In genomic region chr17:51154176-51154575, GRCh38 we compare ENCODE assay signal across 8 cellular contexts. TPM values are rescaled to one million over a fixed set of nuclear protein-coding genes. Genes with fewer than 3 reads are reported as not detected.
DNase-seq lines count a peak whose midpoint lies in the region; ATAC-seq and TF ChIP-seq lines count a peak whose summit lies in the region.

No MANE protein-coding gene starts in this region.

- CTCF ChIA-PET in activated CD4-positive, alpha-beta memory T cell treated with anti-CD3 and anti-CD28 coated beads, Interleukin-2, amount 10 ng/mL, durations not matched to agents 7 days and 5 days (lab: Charles Lee): interaction anchor here (0.7 to 3.9 kb wide), 3 partner anchors 34 to 371 kb away, joined by 3 to 103 read pairs (median 3); partner anchors contain the start of gene SPAG9
- CTCF ChIA-PET in activated CD4-positive, alpha-beta memory T cell treated with anti-CD3 and anti-CD28 coated beads for 36 hours (lab: Charles Lee): interaction anchor here (1.2 to 4.3 kb wide), 6 partner anchors 10 to 152 kb away, joined by 4 to 124 read pairs (median 22); partner anchors contain the start of genes NME2 and SPAG9

- no peak for TF ChIP-seq EP300 in transverse colon (IDR thresholded peaks at IDR 0.05; ENCODE audit: low read depth)

- no peaks in the 10 kb centered on the region for H3K9me3 ChIP-seq in transverse colon

- in situ Hi-C loops in transverse colon (cut with MboI; ENCODE audit: low pct_ligation_motif_present in 1 of 4, low pct_unique_long_range_greater_than_20kb in 1 of 4, low sequenced_read_pairs in 3 of 4): loop anchor here (5.0 to 25.0 kb wide), 3 partner anchors 149 to 292 kb away; partner anchors contain the start of gene TOB1 (in 2 of the 4)

- 5 to 8% methylated on average over 2 to 6 of the region's 6 CpGs for WGBS in transverse colon (ENCODE audit: low coverage in 1 of 2), 2 donors

- no peak for TF ChIP-seq POLR2A in transverse colon (IDR thresholded peaks at IDR 0.05)

- peaks cover 9 to 24% (median 22%) of the 10 kb centered on the region in 4 donors for H3K4me1 ChIP-seq in transverse colon

- H3K27me3 Mint-ChIP-seq in activated CD4-positive, alpha-beta memory T cell treated with anti-CD3 and anti-CD28 coated beads, Interleukin-2, amount 10 ng/mL, durations not matched to agents 7 days and 5 days: no peaks in the 10 kb centered on the region
- no peaks in the 10 kb centered on the region for H3K27me3 Mint-ChIP-seq in activated CD4-positive, alpha-beta memory T cell treated with anti-CD3 and anti-CD28 coated beads for 36 hours

- no peak for ATAC-seq in GM21717 (IDR thresholded peaks at IDR 0.05; ENCODE audit: unreplicated experiment)

- no peaks in the 10 kb centered on the region for H3K36me3 ChIP-seq in transverse colon

- no peaks in the 10 kb centered on the region for H3K27me3 ChIP-seq in transverse colon

- peak overlapping the region; percentile 85 to 91 (median 88) for H3K27ac ChIP-seq in transverse colon

- peaks cover 18% of the 10 kb centered on the region for H3K36me3 Mint-ChIP-seq in activated CD4-positive, alpha-beta memory T cell treated with anti-CD3 and anti-CD28 coated beads, Interleukin-2, amount 10 ng/mL, durations not matched to agents 7 days and 5 days (ENCODE audit: low read depth)
- H3K36me3 Mint-ChIP-seq in activated CD4-positive, alpha-beta memory T cell treated with anti-CD3 and anti-CD28 coated beads for 36 hours: peaks cover 21% of the 10 kb centered on the region

- intact Hi-C loops in activated CD4-positive, alpha-beta memory T cell treated with anti-CD3 and anti-CD28 coated beads for 36 hours (cut with micrococcal nuclease): loop anchor here (5.0 kb wide), 1 partner anchor 302 kb away; no protein-coding TSS in a partner anchor
- intact Hi-C loops in transverse colon (cut with DNase I; ENCODE audit: low total_unique reads): loop anchor here (5.0 kb wide), 1 partner anchor 152 kb away; no protein-coding TSS in a partner anchor

- no peaks in the 10 kb centered on the region for H3K9me3 Mint-ChIP-seq in activated CD4-positive, alpha-beta memory T cell treated with anti-CD3 and anti-CD28 coated beads, Interleukin-2, amount 10 ng/mL, durations not matched to agents 7 days and 5 days
- H3K9me3 Mint-ChIP-seq in activated CD4-positive, alpha-beta memory T cell treated with anti-CD3 and anti-CD28 coated beads for 36 hours: no peaks in the 10 kb centered on the region

- H3K4me3 ChIP-seq in transverse colon: peak overlapping the region; percentile 27 to 63 (median 42)

- no peak for TF ChIP-seq CTCF in transverse colon (IDR thresholded peaks at IDR 0.05)

- peak; percentile 18 for DNase-seq in activated CD4-positive, alpha-beta memory T cell treated with anti-CD3 and anti-CD28 coated beads, Interleukin-2, amount 10 ng/mL, durations not matched to agents 7 days and 5 days
- no peak for DNase-seq in activated CD4-positive, alpha-beta memory T cell treated with anti-CD3 and anti-CD28 coated beads for 36 hours
- DNase-seq in SW480 (ENCODE audit: low spot score) (peak; percentile 14), islet precursor cell (peak; percentile 55), transverse colon (no peak), NCI-H1092 treated with DMSO at 0.1 percent for 48 hours (lab: John Stamatoyannopoulos, UW) (no peak), GM19238 (ENCODE audit: insufficient read length, low spot score) (no peak)

- POLR2A ChIA-PET in activated CD4-positive, alpha-beta memory T cell treated with anti-CD3 and anti-CD28 coated beads, Interleukin-2, amount 10 ng/mL, durations not matched to agents 7 days and 5 days (lab: Charles Lee): interaction anchor here (0.5 to 6.0 kb wide), 9 partner anchors 8 to 435 kb away, joined by 3 to 69 read pairs (median 5); partner anchors contain the start of genes LUC7L3, NME2, SPAG9 and TOB1
- POLR2A ChIA-PET in activated CD4-positive, alpha-beta memory T cell treated with anti-CD3 and anti-CD28 coated beads for 36 hours (lab: Charles Lee): interaction anchor here (1.0 to 1.3 kb wide), 3 partner anchors 11 to 107 kb away, joined by 3 to 16 read pairs (median 4); partner anchors contain the start of gene NME2

- H3K27ac Mint-ChIP-seq in activated CD4-positive, alpha-beta memory T cell treated with anti-CD3 and anti-CD28 coated beads, Interleukin-2, amount 10 ng/mL, durations not matched to agents 7 days and 5 days: no peak overlapping the region
- H3K27ac Mint-ChIP-seq in activated CD4-positive, alpha-beta memory T cell treated with anti-CD3 and anti-CD28 coated beads for 36 hours: no peak overlapping the region

- H3K4me1 Mint-ChIP-seq in activated CD4-positive, alpha-beta memory T cell treated with anti-CD3 and anti-CD28 coated beads, Interleukin-2, amount 10 ng/mL, durations not matched to agents 7 days and 5 days: peaks cover 11% of the 10 kb centered on the region
- H3K4me1 Mint-ChIP-seq in activated CD4-positive, alpha-beta memory T cell treated with anti-CD3 and anti-CD28 coated beads for 36 hours (ENCODE audit: low read depth): peaks cover 19% of the 10 kb centered on the region

- H3K4me3 Mint-ChIP-seq in activated CD4-positive, alpha-beta memory T cell treated with anti-CD3 and anti-CD28 coated beads, Interleukin-2, amount 10 ng/mL, durations not matched to agents 7 days and 5 days: no peak overlapping the region
- no peak overlapping the region for H3K4me3 Mint-ChIP-seq in activated CD4-positive, alpha-beta memory T cell treated with anti-CD3 and anti-CD28 coated beads for 36 hours

RNA-seq across cellular contexts. Expression of gene NME1, which starts 0.8 kb away (rescaled TPM):
- 10 to 100 TPM; 87.9 to 90.8 TPM for total RNA-seq in activated CD4-positive, alpha-beta memory T cell treated with anti-CD3 and anti-CD28 coated beads, Interleukin-2, amount 10 ng/mL, durations not matched to agents 7 days and 5 days
- total RNA-seq in activated CD4-positive, alpha-beta memory T cell treated with anti-CD3 and anti-CD28 coated beads for 36 hours: 100 to 1,000 TPM; 235 to 238 TPM
- 10 to 100 TPM in 3 of 4 donors, 1 to 10 TPM in 1; 8.7 to 50.4 (median 20.2) TPM for total RNA-seq in transverse colon

RNA-seq across cellular contexts. Expression of gene NME2, which starts 12.0 kb away (rescaled TPM):
- total RNA-seq in activated CD4-positive, alpha-beta memory T cell treated with anti-CD3 and anti-CD28 coated beads, Interleukin-2, amount 10 ng/mL, durations not matched to agents 7 days and 5 days: 100 to 1,000 TPM; 364 to 374 TPM
- total RNA-seq in activated CD4-positive, alpha-beta memory T cell treated with anti-CD3 and anti-CD28 coated beads for 36 hours: 100 to 1,000 TPM; 790 to 814 TPM
- total RNA-seq in transverse colon: 100 to 1,000 TPM in 3 of 4 donors, 10 to 100 TPM in 1; 83.4 to 482 (median 290) TPM

RNA-seq across cellular contexts. Expression of gene SPAG9, which starts 33.5 kb away (rescaled TPM):
- total RNA-seq in activated CD4-positive, alpha-beta memory T cell treated with anti-CD3 and anti-CD28 coated beads, Interleukin-2, amount 10 ng/mL, durations not matched to agents 7 days and 5 days: 10 to 100 TPM; 50.9 to 53.0 TPM
- 10 to 100 TPM; 58.0 to 58.7 TPM for total RNA-seq in activated CD4-positive, alpha-beta memory T cell treated with anti-CD3 and anti-CD28 coated beads for 36 hours
- 100 to 1,000 TPM in 3 of 4 donors, 10 to 100 TPM in 1; 37.0 to 131 (median 116) TPM for total RNA-seq in transverse colon

Comparison
In these comparisons a context has a peak if more than half of its experiments do, and no peak if none do; other contexts are left out.
1. DNase-seq: peak in activated CD4-positive, alpha-beta memory T cell treated with anti-CD3 and anti-CD28 coated beads, Interleukin-2, amount 10 ng/mL, durations not matched to agents 7 days and 5 days (single experiment), SW480 (single experiment) and islet precursor cell (single experiment); none in activated CD4-positive, alpha-beta memory T cell treated with anti-CD3 and anti-CD28 coated beads for 36 hours (single experiment), transverse colon (single experiment), NCI-H1092 treated with DMSO at 0.1 percent for 48 hours (single experiment) and GM19238 (single experiment).